In the genomic region with DNA sequence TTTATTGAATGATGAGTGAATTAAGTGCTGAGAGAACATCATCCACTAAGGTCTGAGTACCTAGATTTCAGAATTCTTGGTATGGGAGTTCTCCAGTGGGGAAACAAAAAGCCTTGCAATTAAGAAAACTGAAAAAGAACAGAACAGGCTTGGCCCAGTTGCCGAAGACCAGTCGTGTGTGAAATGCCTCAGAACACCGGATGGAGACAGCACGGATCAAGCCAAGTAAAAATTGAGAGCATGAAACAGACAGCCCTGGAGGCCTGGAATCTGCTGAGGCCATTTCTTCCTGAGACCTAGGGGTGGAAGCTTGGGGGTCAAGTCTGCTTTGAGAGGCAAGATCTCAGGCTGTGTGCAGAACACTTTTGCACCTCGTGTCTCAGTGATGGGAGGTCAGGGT, we compare ENCODE assay signal across 10 cellular contexts. TPM values are rescaled to one million over a fixed set of nuclear protein-coding genes. Genes with fewer than 3 reads are reported as not detected.
"Had no signal": no experiment of that assay in that cellular context is flagged by ENCODE, and none has a peak within 500 bp of the region (broad histone marks: within the 10 kb centered on the region; RNA-seq: fewer than 3 reads in every experiment).

No MANE protein-coding gene starts in this region.

- H3K36me3 Mint-ChIP-seq: IgD-negative memory B cell had no signal

- H3K4me3 Mint-ChIP-seq: HFFc6, IgD-negative memory B cell had no signal

- H3K27ac ChIP-seq: GM23248, HL-60 had no signal

- DNase-seq: GM23248, GOT3, H7, HFFc6 had no signal

- H3K36me3 ChIP-seq: HAP-1 had no signal

- H3K4me3 ChIP-seq: GM23248, HAP-1 had no signal

- H3K4me1 ChIP-seq: HAP-1 had no signal

- H3K27ac Mint-ChIP-seq: HFFc6, IgD-negative memory B cell had no signal

- H3K9me3 Mint-ChIP-seq: HFFc6, IgD-negative memory B cell had no signal

- H3K9me3 ChIP-seq: HAP-1 had no signal

- ATAC-seq: HCT116, HepG2 had no signal

- H3K9ac ChIP-seq: GM23248 had no signal

- H3K27me3 Mint-ChIP-seq: IgD-negative memory B cell had no signal

RNA-seq across cellular contexts. Expression of gene GRIN2A, which starts 43.3 kb away (rescaled TPM):
- total RNA-seq: GM23248, HepG2, HT1080 had no signal
